In the genomic region with DNA sequence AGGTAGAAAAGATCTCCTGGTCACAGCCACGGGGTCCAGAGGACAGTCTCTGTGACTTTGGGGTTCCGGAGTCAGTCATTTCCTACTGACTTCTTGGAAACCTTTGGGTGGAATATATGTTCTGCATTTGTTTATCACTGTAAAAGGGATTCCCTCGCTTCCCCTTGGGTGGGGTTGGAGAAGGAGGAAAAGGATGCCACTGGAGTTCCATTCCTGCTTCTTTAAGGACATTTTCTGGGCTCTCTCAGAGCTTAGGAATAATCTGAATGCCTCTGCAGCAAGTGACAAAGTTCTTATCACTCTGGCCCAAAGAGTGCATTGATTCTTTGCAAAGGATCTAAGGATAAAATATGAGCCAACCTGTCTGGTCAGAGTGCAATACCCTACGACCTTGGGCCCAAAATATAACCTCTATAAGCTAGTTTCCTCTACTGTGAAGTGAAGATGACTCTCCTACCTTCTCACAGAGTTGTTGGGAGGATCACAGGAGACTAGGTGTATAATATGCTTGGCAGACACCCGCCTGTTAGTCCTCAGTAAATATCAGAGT, we compare ENCODE assay signal across 9 cellular contexts. TPM values are rescaled to one million over a fixed set of nuclear protein-coding genes. Genes with fewer than 3 reads are reported as not detected.
DNase-seq lines count a peak whose midpoint lies in the region; ATAC-seq and TF ChIP-seq lines count a peak whose summit lies in the region.
"Had no signal": no experiment of that assay in that cellular context is flagged by ENCODE, and none has a peak within 500 bp of the region (broad histone marks: within the 10 kb centered on the region; RNA-seq: fewer than 3 reads in every experiment).

No MANE protein-coding gene starts in this region.

- H2AFZ ChIP-seq in KMS-11 (ENCODE audit: low read depth) = no peak overlapping the region

- H3K27ac Mint-ChIP-seq in dendritic cell treated with granulocyte-macrophage colony-stimulating factor and Interleukin-4, amounts not matched to agents 40 ng/mL and 50 ng/mL, for 4 days = peak overlapping the region; percentile 89
- H3K27ac Mint-ChIP-seq in osteocyte (ENCODE audit: unreplicated experiment) = peak overlapping the region; percentile 79

- intact Hi-C loops in dendritic cell treated with granulocyte-macrophage colony-stimulating factor and Interleukin-4, amounts not matched to agents 40 ng/mL and 50 ng/mL, for 4 days (cut with micrococcal nuclease) = no loop called here
- intact Hi-C loops in left colon (cut with DNase I, micrococcal nuclease) = no loop called here

- peaks cover 81% of the 10 kb centered on the region for H3K4me1 Mint-ChIP-seq in dendritic cell treated with granulocyte-macrophage colony-stimulating factor and Interleukin-4, amounts not matched to agents 40 ng/mL and 50 ng/mL, for 4 days (ENCODE audit: low read depth)
- peaks cover 20% of the 10 kb centered on the region for H3K4me1 Mint-ChIP-seq in osteocyte (ENCODE audit: unreplicated experiment)

- peaks cover 45% of the 10 kb centered on the region; the same call in 1 of the 2 replicates for H3K79me2 ChIP-seq in KMS-11 (ENCODE audit: insufficient read depth, low read depth)

- DNase-seq in AG04450 (ENCODE audit: low read depth, low spot score) = no peak
- no peak for DNase-seq in osteocyte (ENCODE audit: extremely low spot score, unreplicated experiment)
- no peak for DNase-seq in glomerular visceral epithelial cell (ENCODE audit: extremely low spot score)
- no peak for DNase-seq in RPMI8226
- DNase-seq in NCI-H2196 treated with DMSO at 0.1 percent for 48 hours (lab: John Stamatoyannopoulos, UW; ENCODE audit: unreplicated experiment) = no peak
- DNase-seq in left colon = no peak
- DNase-seq: Calu3 had no signal

- H3K27ac ChIP-seq in AG04450 (ENCODE audit: low read depth, low read length) (peak overlapping the region; percentile 73), KMS-11 (peak overlapping the region; percentile 79)

- H3K4me3 Mint-ChIP-seq in dendritic cell treated with granulocyte-macrophage colony-stimulating factor and Interleukin-4, amounts not matched to agents 40 ng/mL and 50 ng/mL, for 4 days = peak overlapping the region; percentile 49
- H3K4me3 Mint-ChIP-seq in osteocyte (ENCODE audit: unreplicated experiment) = no peak overlapping the region

- no peaks in the 10 kb centered on the region for H3K36me3 Mint-ChIP-seq in dendritic cell treated with granulocyte-macrophage colony-stimulating factor and Interleukin-4, amounts not matched to agents 40 ng/mL and 50 ng/mL, for 4 days (ENCODE audit: low read depth)
- H3K36me3 Mint-ChIP-seq in osteocyte (ENCODE audit: unreplicated experiment) = no peaks in the 10 kb centered on the region

- H3K36me3 ChIP-seq in KMS-11 (ENCODE audit: insufficient read depth) = no peaks in the 10 kb centered on the region

- H3K4me2 ChIP-seq in KMS-11 = peak overlapping the region; percentile 71

- no peaks in the 10 kb centered on the region for H3K9me3 Mint-ChIP-seq in dendritic cell treated with granulocyte-macrophage colony-stimulating factor and Interleukin-4, amounts not matched to agents 40 ng/mL and 50 ng/mL, for 4 days
- no peaks in the 10 kb centered on the region for H3K9me3 Mint-ChIP-seq in osteocyte (ENCODE audit: unreplicated experiment)

- POLR2A ChIA-PET in AG04450 (lab: Yijun Ruan, JAX) = no interaction called here

- CTCF ChIA-PET in AG04450 (lab: Charles Lee) = interaction anchor here (0.5 to 7.9 kb wide), 3 partner anchors 15 to 82 kb away, joined by 3 to 89 read pairs (median 3); a partner anchor contains a TSS

- H3K9me3 ChIP-seq in AG04450 (ENCODE audit: control insufficient read depth, insufficient read depth, low read length) = no peaks in the 10 kb centered on the region

- peaks cover 83% of the 10 kb centered on the region for H3K4me1 ChIP-seq in KMS-11 (ENCODE audit: low read depth, poor library complexity, severe bottlenecking)

- no peak overlapping the region for H3K4me3 ChIP-seq in AG04450 (ENCODE audit: low read depth, low read length)
- H3K4me3 ChIP-seq in KMS-11 (IDR thresholded peaks at IDR 0.05; ENCODE audit: insufficient read depth, low read depth, low read length) = no peak overlapping the region

- H3K27me3 ChIP-seq in AG04450 (ENCODE audit: control insufficient read depth, insufficient read depth, low read length) (peaks cover 5% of the 10 kb centered on the region), KMS-11 (ENCODE audit: insufficient read depth, low read depth) (no peaks in the 10 kb centered on the region)

- no peaks in the 10 kb centered on the region for H4K20me1 ChIP-seq in KMS-11 (ENCODE audit: insufficient read depth)

- TF ChIP-seq CTCF in AG04450 (IDR thresholded peaks at IDR 0.05; ENCODE audit: low read depth, low read length) (no peak), KMS-11 (conservative IDR thresholded peaks at IDR 0.05; ENCODE audit: low read depth, low read length) (no peak), osteocyte (IDR thresholded peaks at IDR 0.05) (no peak)

- ATAC-seq in left colon = no peak

- H3K9ac ChIP-seq in KMS-11 = no peak overlapping the region; the same call in 1 of the 2 replicates

- no peaks in the 10 kb centered on the region for H3K27me3 Mint-ChIP-seq in dendritic cell treated with granulocyte-macrophage colony-stimulating factor and Interleukin-4, amounts not matched to agents 40 ng/mL and 50 ng/mL, for 4 days
- peaks cover 28% of the 10 kb centered on the region for H3K27me3 Mint-ChIP-seq in osteocyte (ENCODE audit: unreplicated experiment)

RNA-seq across cellular contexts. Expression of a gene that starts 17.2 kb away (rescaled TPM):
- polyA plus RNA-seq in AG04450 (2011; rRNA removed) = 4.9 and 5.6 TPM in 2 replicates
- 5.6 and 5.9 TPM in 2 replicates for polyA minus RNA-seq in AG04450 (2011; rRNA and poly(A)+ RNA removed)
- total RNA-seq in osteocyte (2.5 and 2.7 TPM in 2 replicates), left colon (10 to 100 TPM; 14.8 to 20.0 TPM)
